16 cellular contexts compared by ENCODE assay signal in the genomic region with DNA sequence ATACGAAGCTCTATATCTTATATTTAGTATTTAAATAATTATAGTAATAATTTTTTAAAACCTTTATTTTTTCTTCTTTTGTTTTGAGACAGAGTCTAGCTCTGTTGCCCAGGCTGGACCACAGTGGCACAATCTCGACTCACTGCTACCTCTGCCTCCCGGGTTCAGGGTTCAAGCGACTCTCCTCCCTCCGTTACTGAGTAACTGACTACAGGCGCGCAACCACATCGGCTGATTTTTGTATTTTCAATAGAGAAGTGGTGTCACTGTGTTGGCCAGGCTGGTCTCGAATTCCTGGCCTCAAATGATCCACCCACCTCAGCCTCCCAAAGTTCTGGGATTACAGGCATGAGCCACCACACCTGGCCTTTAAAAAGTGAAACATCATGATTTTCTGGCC. TPM values are rescaled to one million over a fixed set of nuclear protein-coding genes. Genes with fewer than 3 reads are reported as not detected.
DNase-seq lines count a peak whose midpoint lies in the region; ATAC-seq, FAIRE-seq and TF ChIP-seq lines count a peak whose summit lies in the region.
"Had no signal": no experiment of that assay in that cellular context is flagged by ENCODE, and none has a peak within 500 bp of the region (broad histone marks: within the 10 kb centered on the region; RNA-seq: fewer than 3 reads in every experiment).

No MANE protein-coding gene starts in this region.

- TF ChIP-seq EP300 in esophagus muscularis mucosa (IDR thresholded peaks at IDR 0.05): no peak
- no peak for TF ChIP-seq EP300 in gastroesophageal sphincter (IDR thresholded peaks at IDR 0.05)

- no peak for TF ChIP-seq CTCF in left ventricle myocardium inferior (IDR thresholded peaks at IDR 0.05; ENCODE audit: borderline replicate concordance)
- TF ChIP-seq CTCF in esophagus muscularis mucosa (IDR thresholded peaks at IDR 0.05): no peak
- no peak for TF ChIP-seq CTCF in gastrocnemius medialis (IDR thresholded peaks at IDR 0.05 in 4 of 5, conservative IDR thresholded peaks at IDR 0.05 in 1 of 5)
- TF ChIP-seq CTCF in gastroesophageal sphincter (IDR thresholded peaks at IDR 0.05): no peak

- DNase-seq in left ventricle myocardium inferior (no peak), left ventricle myocardium superior (no peak), esophagus muscularis mucosa (ENCODE audit: extremely low spot score) (no peak), gastrocnemius medialis (no peak), GM19239 (ENCODE audit: insufficient read length, low spot score) (no peak)
- DNase-seq: Calu3; CD8-positive, alpha-beta T cell; DMS79 treated with DMSO at 0.1 percent for 48 hours; GF-D8; GOT3; H7; HFFc6 had no signal

- peaks cover 25% of the 10 kb centered on the region for H3K4me1 ChIP-seq in left ventricle myocardium inferior
- peaks cover 0 to 6% (median 0%) of the 10 kb centered on the region in 4 donors for H3K4me1 ChIP-seq in esophagus muscularis mucosa
- peaks cover 0 to 4% of the 10 kb centered on the region in 2 donors for H3K4me1 ChIP-seq in gastrocnemius medialis
- H3K4me1 ChIP-seq in gastroesophageal sphincter: no peaks in the 10 kb centered on the region

- TF ChIP-seq POLR2A in esophagus muscularis mucosa (IDR thresholded peaks at IDR 0.05; ENCODE audit: low read depth) (no peak), gastrocnemius medialis (IDR thresholded peaks at IDR 0.05) (no peak), gastroesophageal sphincter (IDR thresholded peaks at IDR 0.05) (no peak)

- intact Hi-C loops in left ventricle myocardium inferior (cut with micrococcal nuclease) (no loop called here), left ventricle myocardium superior (cut with micrococcal nuclease) (no loop called here), esophagus muscularis mucosa (cut with DNase I) (no loop called here), gastrocnemius medialis (cut with DNase I; ENCODE audit: low total_unique reads) (no loop called here)

- H3K9me3 ChIP-seq in left ventricle myocardium inferior (replicated peaks) (no peaks in the 10 kb centered on the region), esophagus muscularis mucosa (no peaks in the 10 kb centered on the region), gastrocnemius medialis (no peaks in the 10 kb centered on the region), gastroesophageal sphincter (no peaks in the 10 kb centered on the region)

- H3K4me3 ChIP-seq in left ventricle myocardium inferior: no peak overlapping the region
- no peak overlapping the region for H3K4me3 ChIP-seq in esophagus muscularis mucosa
- no peak overlapping the region for H3K4me3 ChIP-seq in gastrocnemius medialis
- H3K4me3 ChIP-seq in gastroesophageal sphincter: no peak overlapping the region
- H3K4me3 ChIP-seq: BLaER1 treated with 17β-estradiol and CSF1 and Interleukin-3, amounts not matched to agents 10 nM and 100 nM had no signal

- FAIRE-seq in GM19239 (lab: Jason Lieb, UNC): no peak

- 95% methylated on average over 9 of the region's 9 CpGs for WGBS in esophagus muscularis mucosa
- 93 to 95% methylated on average over 2 to 9 of the region's 9 CpGs for WGBS in gastroesophageal sphincter (ENCODE audit: low coverage in 1 of 2), 2 donors

- H3K27me3 ChIP-seq in left ventricle myocardium inferior (ENCODE audit: low read depth) (no peaks in the 10 kb centered on the region), esophagus muscularis mucosa (no peaks in the 10 kb centered on the region), gastrocnemius medialis (no peaks in the 10 kb centered on the region), gastroesophageal sphincter (no peaks in the 10 kb centered on the region)
- H3K27me3 ChIP-seq: BLaER1 treated with 17β-estradiol and CSF1 and Interleukin-3, amounts not matched to agents 10 nM and 100 nM had no signal

- H3K27ac ChIP-seq in left ventricle myocardium inferior (replicated peaks) (peak overlapping the region; percentile 60), esophagus muscularis mucosa (replicated peaks in 1 of 4) (peak overlapping the region in 3 of 4 donors; percentile 3 to 49 (median 28)), gastrocnemius medialis (peak overlapping the region; percentile 41 to 75 (median 54)), gastroesophageal sphincter (peak overlapping the region in 1 of 4 donors; percentile 36)
- H3K27ac ChIP-seq: BLaER1 treated with 17β-estradiol and CSF1 and Interleukin-3, amounts not matched to agents 10 nM and 100 nM; HL-60 had no signal

- H3K36me3 ChIP-seq in left ventricle myocardium inferior: no peaks in the 10 kb centered on the region
- no peaks in the 10 kb centered on the region for H3K36me3 ChIP-seq in esophagus muscularis mucosa
- H3K36me3 ChIP-seq in gastrocnemius medialis: no peaks in the 10 kb centered on the region
- H3K36me3 ChIP-seq in gastroesophageal sphincter: no peaks in the 10 kb centered on the region
- H3K36me3 ChIP-seq: BLaER1 treated with 17β-estradiol and CSF1 and Interleukin-3, amounts not matched to agents 10 nM and 100 nM had no signal

- in situ Hi-C loops in gastrocnemius medialis (cut with MboI; ENCODE audit: low sequenced_read_pairs in 4 of 4): loop anchor here in 1 of 4 donors (25.0 kb wide), 1 partner anchor 152 kb away; no protein-coding TSS in a partner anchor

- no peak for ATAC-seq in left ventricle myocardium superior
- ATAC-seq in gastrocnemius medialis: no peak
- no peak for ATAC-seq in gastroesophageal sphincter
- ATAC-seq: CD8-positive, alpha-beta T cell; HCT116 had no signal

RNA-seq across cellular contexts. Expression of a gene that starts 13.0 kb away (rescaled TPM):
- 289 TPM for total RNA-seq in left ventricle myocardium inferior
- 333 TPM for total RNA-seq in left ventricle myocardium superior
- 100 to 1,000 TPM; 137 to 250 (median 158) TPM for total RNA-seq in esophagus muscularis mucosa
- total RNA-seq in gastrocnemius medialis: 100 to 1,000 TPM; 168 to 223 (median 204) TPM
- total RNA-seq in gastroesophageal sphincter: 100 to 1,000 TPM; 109 to 245 (median 135) TPM
